ENCODE assay signal across 32 cellular contexts in the genomic region with DNA sequence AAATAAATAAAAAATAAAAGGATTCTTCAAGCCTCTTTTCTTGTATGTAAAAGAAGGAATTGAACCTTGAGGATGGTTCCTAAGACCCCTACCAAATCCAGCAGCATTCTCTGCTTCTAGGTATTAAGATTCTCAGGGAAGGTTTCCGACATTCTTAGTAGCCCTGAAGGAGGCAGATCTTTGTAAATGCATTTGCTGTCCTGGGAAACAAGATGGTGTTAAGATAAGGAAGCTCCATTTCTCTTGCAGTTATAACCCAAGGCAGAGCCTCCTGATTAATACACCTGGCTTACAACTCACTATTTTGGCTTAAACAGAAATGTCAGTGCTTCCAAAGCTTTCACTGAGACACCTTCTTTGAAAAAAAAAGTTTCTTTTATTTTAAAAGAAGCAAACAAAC.
"Had no signal": no experiment of that assay in that cellular context is flagged by ENCODE, and none has a peak within 500 bp of the region (broad histone marks: within the 10 kb centered on the region; RNA-seq: fewer than 3 reads in every experiment).

No MANE protein-coding gene starts in this region.

- DNase-seq: activated effector memory CD4-positive, alpha-beta T cell treated with anti-CD3 and anti-CD28 coated beads, Interleukin-2, amount 50 U/mL, for 16 hours; activated effector memory CD4-positive, alpha-beta T cell treated with Interleukin-2 at 50 U/mL for 16 hours; activated gamma-delta T cell; activated gamma-delta T cell treated with Interleukin-2 at 50 U/mL for 16 hours; activated naive CD4-positive, alpha-beta T cell; activated naive CD4-positive, alpha-beta T cell treated with anti-CD3 and anti-CD28 coated beads for 36 hours; activated naive CD4-positive, alpha-beta T cell treated with anti-CD3 and anti-CD28 coated beads, Interleukin-2, amount 10 ng/mL, durations not matched to agents 7 days and 5 days; activated naive CD4-positive, alpha-beta T cell treated with anti-CD3 and anti-CD28 coated beads, Interleukin-2, amount 50 U/mL, for 16 hours; activated naive CD4-positive, alpha-beta T cell treated with Interleukin-2 at 50 U/mL for 16 hours; activated naive CD8-positive, alpha-beta T cell treated with anti-CD3 and anti-CD28 coated beads for 36 hours; activated naive CD8-positive, alpha-beta T cell treated with anti-CD3 and anti-CD28 coated beads, Interleukin-2, amount 10 ng/mL, durations not matched to agents 7 days and 5 days; activated naive CD8-positive, alpha-beta T cell treated with anti-CD3 and anti-CD28 coated beads, Interleukin-2, amount 50 U/mL, for 24 hours; activated T-cell treated with anti-CD3 and anti-CD28 coated beads, Interleukin-2, amount 50 U/mL, for 1 hour; activated T-cell treated with anti-CD3 and anti-CD28 coated beads, Interleukin-2, amount 50 U/mL, for 24 hours; activated T-cell treated with anti-CD3 and anti-CD28 coated beads, Interleukin-2, amount 50 U/mL, for 4 hours; activated T-cell treated with anti-CD3 and anti-CD28 coated beads, Interleukin-2, amount 50 U/mL, for 48 hours; activated T-cell treated with anti-CD3 and anti-CD28 coated beads, Interleukin-2, amount 50 U/mL, for 72 hours; adrenal gland; amniotic stem cell; amygdala; anterior cingulate cortex; aorta; body of pancreas; brain microvascular endothelial cell; caudate nucleus; central memory CD4-positive, alpha-beta T cell; cerebellar nuclear complex had no signal

- H3K4me1 ChIP-seq: adrenal gland, ascending aorta, body of pancreas, breast epithelium had no signal

- H3K4me3 ChIP-seq: adrenal gland, ascending aorta, body of pancreas, breast epithelium, cardiac muscle cell had no signal

- ATAC-seq: activated naive CD4-positive, alpha-beta T cell treated with anti-CD3 and anti-CD28 coated beads, Interleukin-2, amount 50 U/mL, for 72 hours; activated naive CD8-positive, alpha-beta T cell treated with anti-CD3 and anti-CD28 coated beads, Interleukin-2, amount 50 U/mL, for 24 hours; activated T-cell treated with anti-CD3 and anti-CD28 coated beads, Interleukin-2, amount 50 U/mL, for 4 hours; activated T-cell treated with anti-CD3 and anti-CD28 coated beads, Interleukin-2, amount 50 U/mL, for 72 hours; activated T-helper 17 cell treated with anti-CD3 and anti-CD28 coated beads, Interleukin-2, amount 50 U/mL, for 72 hours; body of pancreas had no signal

- H3K36me3 ChIP-seq: adrenal gland, ascending aorta, brain microvascular endothelial cell, breast epithelium, cardiac muscle cell had no signal

- H3K27me3 ChIP-seq: adrenal gland, ascending aorta, body of pancreas, brain microvascular endothelial cell, breast epithelium, cardiac muscle cell had no signal

- H3K27ac ChIP-seq: adrenal gland, ascending aorta, body of pancreas, brain microvascular endothelial cell, breast epithelium, cardiac muscle cell had no signal
